In the genomic region with DNA sequence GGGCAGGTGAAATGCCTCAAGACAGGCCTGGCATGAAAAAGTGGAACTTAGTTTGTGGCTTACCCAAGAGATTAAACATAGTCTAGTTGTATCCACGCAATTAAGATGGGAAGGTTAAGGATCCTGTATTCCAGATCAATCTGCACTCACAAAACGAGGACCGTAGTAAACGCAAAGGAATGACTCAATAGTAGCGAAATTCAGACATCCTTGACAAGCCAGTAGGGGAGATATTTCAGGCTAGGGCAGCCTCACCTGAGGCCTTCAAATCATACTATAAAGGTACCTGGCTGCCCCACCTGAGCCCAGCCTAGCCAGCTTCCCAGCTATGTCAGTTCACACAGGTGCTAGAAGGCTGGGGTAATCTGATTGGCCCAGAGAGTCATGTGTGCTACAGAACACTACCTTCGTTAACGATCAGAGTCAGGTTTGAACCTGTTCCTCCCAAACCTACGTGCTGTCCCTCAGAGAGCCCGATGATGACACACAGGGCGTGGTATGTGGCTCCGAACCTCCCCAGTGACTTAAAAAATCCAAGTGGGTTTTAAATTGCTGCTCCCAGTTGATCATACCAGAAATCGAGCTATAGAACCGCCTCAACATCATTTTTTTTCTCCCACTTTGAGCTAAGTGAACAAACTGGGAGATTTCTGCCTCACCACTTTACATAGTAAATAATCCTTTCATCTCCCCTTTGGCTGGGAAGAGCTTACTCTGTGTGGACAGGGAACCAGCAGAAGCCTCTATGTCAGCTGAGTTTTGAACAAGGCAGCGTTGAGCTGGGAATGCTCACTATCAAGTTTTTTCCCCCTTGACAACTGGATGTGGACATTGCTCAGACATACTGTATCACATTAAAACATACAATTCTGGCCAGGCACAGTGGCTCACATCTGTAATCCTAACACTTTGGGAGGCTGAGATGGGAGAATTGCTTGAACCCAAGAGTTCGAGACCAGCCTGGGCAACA, we compare ENCODE assay signal across 1 cellular context.
A peak's percentile ranks its signal among the peaks of the same experiment; 100 is the strongest.
TF ChIP-seq lines count a peak whose summit lies in the region.

No MANE protein-coding gene starts in this region.

TF ChIP-seq in H1, 55 proteins besides CTCF, POLR2A, EP300 and RAD21:
- TF ChIP-seq JUND (IDR thresholded peaks at IDR 0.05; ENCODE audit: low read length), result peak; percentile 51; the same call in 1 of the 2 replicates
- TF ChIP-seq, protein P1, sequence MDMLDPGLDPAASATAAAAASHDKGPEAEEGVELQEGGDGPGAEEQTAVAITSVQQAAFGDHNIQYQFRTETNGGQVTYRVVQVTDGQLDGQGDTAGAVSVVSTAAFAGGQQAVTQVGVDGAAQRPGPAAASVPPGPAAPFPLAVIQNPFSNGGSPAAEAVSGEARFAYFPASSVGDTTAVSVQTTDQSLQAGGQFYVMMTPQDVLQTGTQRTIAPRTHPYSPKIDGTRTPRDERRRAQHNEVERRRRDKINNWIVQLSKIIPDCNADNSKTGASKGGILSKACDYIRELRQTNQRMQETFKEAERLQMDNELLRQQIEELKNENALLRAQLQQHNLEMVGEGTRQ (IDR thresholded peaks at IDR 0.05; ENCODE audit: low read length), result peak; percentile 75
- TF ChIP-seq ATF3 (IDR thresholded peaks at IDR 0.05; ENCODE audit: insufficient read depth, low read depth, low read length), result 0 out of 2 replicates have a peak, but pooled peaks have one; percentile 21
- TF ChIP-seq KDM4A (IDR thresholded peaks at IDR 0.05; ENCODE audit: low read depth, low read length, severe bottlenecking), result no peak
- TF ChIP-seq CHD1 (IDR thresholded peaks at IDR 0.05; ENCODE audit: low read depth, low read length), result no peak
- TF ChIP-seq RFX5 (IDR thresholded peaks at IDR 0.05; ENCODE audit: borderline replicate concordance, low read depth, low read length), result no peak
- TF ChIP-seq CTBP2 (IDR thresholded peaks at IDR 0.05; ENCODE audit: borderline replicate concordance, insufficient read depth, insufficient read length, low read length), result no peak
- no peak for TF ChIP-seq RNF2 (IDR thresholded peaks at IDR 0.05; ENCODE audit: borderline replicate concordance, low read depth, low read length, missing control alignments, poor library complexity, severe bottlenecking)
- TF ChIP-seq PHF8 (conservative IDR thresholded peaks at IDR 0.05; ENCODE audit: low read depth, low read length), result no peak
